Comparison of ENCODE assay signal across 15 cellular contexts in genomic region chr4:48899950-48900349, GRCh38. TPM values are rescaled to one million over a fixed set of nuclear protein-coding genes. Genes with fewer than 3 reads are reported as not detected.
DNase-seq lines count a peak whose midpoint lies in the region; ATAC-seq and TF ChIP-seq lines count a peak whose summit lies in the region.
"Had no signal": no experiment of that assay in that cellular context is flagged by ENCODE, and none has a peak within 500 bp of the region (broad histone marks: within the 10 kb centered on the region; RNA-seq: fewer than 3 reads in every experiment).

No MANE protein-coding gene starts in this region.

- H3K4me3 Mint-ChIP-seq in activated T-helper 17 cell treated with anti-CD3 and anti-CD28 coated beads, Interleukin-2, amount 50 U/mL, for 72 hours = no peak overlapping the region

- no peak overlapping the region for H3K27ac Mint-ChIP-seq in activated T-helper 17 cell treated with anti-CD3 and anti-CD28 coated beads, Interleukin-2, amount 50 U/mL, for 72 hours

- peaks cover 75% of the 10 kb centered on the region for H3K36me3 ChIP-seq in OCI-LY1 (ENCODE audit: insufficient read depth, low read length)
- H3K36me3 ChIP-seq in brain microvascular endothelial cell (replicated peaks) = peaks cover 4% of the 10 kb centered on the region
- H3K36me3 ChIP-seq in osteoblast (ENCODE audit: insufficient read depth, low read length) = peaks cover 9% of the 10 kb centered on the region
- peaks cover 0 to 7% (median 2%) of the 10 kb centered on the region in 4 donors for H3K36me3 ChIP-seq in sigmoid colon

- no peaks in the 10 kb centered on the region for H3K9me3 ChIP-seq in OCI-LY1 (ENCODE audit: low read length)
- H3K9me3 ChIP-seq in osteoblast (ENCODE audit: low read depth, low read length) = no peaks in the 10 kb centered on the region
- H3K9me3 ChIP-seq in sigmoid colon = no peaks in the 10 kb centered on the region

- intact Hi-C loops in sigmoid colon (cut with DNase I) = no loop called here

- in situ Hi-C loops in brain microvascular endothelial cell (cut with HindIII; ENCODE audit: low pct_ligation_motif_present, low sequenced_read_pairs) = no loop called here

- TF ChIP-seq EP300 in sigmoid colon (IDR thresholded peaks at IDR 0.05) = no peak

- peak; percentile 26 for DNase-seq in DMS53 (lab: John Stamatoyannopoulos, UW)
- DNase-seq in DMS53 treated with DMSO at 0.1 percent for 48 hours (lab: John Stamatoyannopoulos, UW; ENCODE audit: unreplicated experiment) = no peak
- peak; percentile 71 for DNase-seq in brain microvascular endothelial cell
- DNase-seq in osteoblast (ENCODE audit: insufficient read length, low spot score, missing footprints) = peak; percentile 38
- no peak for DNase-seq in sigmoid colon
- no peak for DNase-seq in mucosa of gallbladder (ENCODE audit: low spot score)
- DNase-seq: cortex of kidney; DND-41; GOT3; NCI-H526; stimulated activated naive CD4-positive, alpha-beta T cell treated with Interleukin-2 at 50 U/mL for 16 hours had no signal

- H4K20me1 ChIP-seq in OCI-LY1 (ENCODE audit: insufficient read depth, low read length) (no peaks in the 10 kb centered on the region), osteoblast (ENCODE audit: insufficient read depth, low read length) (peaks cover 2% of the 10 kb centered on the region)

- H3K9ac ChIP-seq in OCI-LY1 (ENCODE audit: low read length) = peak overlapping the region; percentile 38; the same call in 1 of the 2 replicates
- H3K9ac ChIP-seq: KMS-11 had no signal

- H3K27me3 ChIP-seq in OCI-LY1 (ENCODE audit: insufficient read depth, low read length) = no peaks in the 10 kb centered on the region
- no peaks in the 10 kb centered on the region for H3K27me3 ChIP-seq in brain microvascular endothelial cell (replicated peaks)
- H3K27me3 ChIP-seq in osteoblast (ENCODE audit: insufficient read depth, low read length) = no peaks in the 10 kb centered on the region
- no peaks in the 10 kb centered on the region for H3K27me3 ChIP-seq in sigmoid colon

- H3K36me3 Mint-ChIP-seq in activated T-helper 17 cell treated with anti-CD3 and anti-CD28 coated beads, Interleukin-2, amount 50 U/mL, for 72 hours (ENCODE audit: low read depth) = peaks cover 85% of the 10 kb centered on the region

- no peak for ATAC-seq in activated T-helper 17 cell treated with anti-CD3 and anti-CD28 coated beads, Interleukin-2, amount 50 U/mL, for 72 hours (replicated peaks)

- H3K27ac ChIP-seq in OCI-LY1 (ENCODE audit: low read depth, low read length, poor library complexity, severe bottlenecking) = peak overlapping the region; percentile 48
- peak overlapping the region; percentile 65 for H3K27ac ChIP-seq in brain microvascular endothelial cell
- H3K27ac ChIP-seq in osteoblast (ENCODE audit: low read depth, low read length) = peak overlapping the region; percentile 62
- H3K27ac ChIP-seq in sigmoid colon = no peak overlapping the region
- H3K27ac ChIP-seq: 22Rv1, KMS-11 had no signal

- peaks cover 18% of the 10 kb centered on the region for H3K4me1 Mint-ChIP-seq in activated T-helper 17 cell treated with anti-CD3 and anti-CD28 coated beads, Interleukin-2, amount 50 U/mL, for 72 hours

- no peaks in the 10 kb centered on the region for H3K27me3 Mint-ChIP-seq in activated T-helper 17 cell treated with anti-CD3 and anti-CD28 coated beads, Interleukin-2, amount 50 U/mL, for 72 hours

- H3K4me1 ChIP-seq in OCI-LY1 (ENCODE audit: insufficient read depth, low read length, severe bottlenecking) (peaks cover 21% of the 10 kb centered on the region), osteoblast (ENCODE audit: insufficient read depth, low read length) (peaks cover 34% of the 10 kb centered on the region), sigmoid colon (no peaks in the 10 kb centered on the region)

- no peak for TF ChIP-seq POLR2A in sigmoid colon (IDR thresholded peaks at IDR 0.05)

- H3K4me3 ChIP-seq in OCI-LY1 (ENCODE audit: low read depth, low read length, poor library complexity, severe bottlenecking) (peak overlapping the region; percentile 30), brain microvascular endothelial cell (ENCODE audit: low read depth, low read length) (no peak overlapping the region), osteoblast (ENCODE audit: insufficient read depth, low read length) (no peak overlapping the region), sigmoid colon (no peak overlapping the region)

- WGBS in sigmoid colon, 2 donors = 79 to 93% methylated on average over 4 of the region's 4 CpGs

- TF ChIP-seq CTCF in OCI-LY1 (IDR thresholded peaks at IDR 0.05; ENCODE audit: low read length) = no peak
- TF ChIP-seq CTCF in brain microvascular endothelial cell (IDR thresholded peaks at IDR 0.05; ENCODE audit: low read depth, low read length, missing control alignments) = no peak
- TF ChIP-seq CTCF in osteoblast (IDR thresholded peaks at IDR 0.05; ENCODE audit: extremely low read depth, low read depth, low read length) = no peak
- no peak for TF ChIP-seq CTCF in sigmoid colon (IDR thresholded peaks at IDR 0.05)

- H3F3A ChIP-seq in OCI-LY1 (ENCODE audit: insufficient read depth, low read length) = no peaks in the 10 kb centered on the region

- no peaks in the 10 kb centered on the region for H3K9me2 ChIP-seq in OCI-LY1 (ENCODE audit: low read depth, low read length)

- peak overlapping the region; percentile 60 for H3K4me2 ChIP-seq in OCI-LY1 (ENCODE audit: low read length)
- H3K4me2 ChIP-seq in osteoblast (ENCODE audit: insufficient read depth, low read length) = peak overlapping the region; percentile 51
- H3K4me2 ChIP-seq: KMS-11 had no signal

- no peaks in the 10 kb centered on the region for H3K9me3 Mint-ChIP-seq in activated T-helper 17 cell treated with anti-CD3 and anti-CD28 coated beads, Interleukin-2, amount 50 U/mL, for 72 hours

- H3K79me2 ChIP-seq in OCI-LY1 (ENCODE audit: insufficient read depth, low read length) = no peaks in the 10 kb centered on the region
- H3K79me2 ChIP-seq in osteoblast (ENCODE audit: insufficient read depth, low read length) = peaks cover 6% of the 10 kb centered on the region

- H2AFZ ChIP-seq in OCI-LY1 (ENCODE audit: low read length) (no peak overlapping the region), osteoblast (ENCODE audit: low read length) (peak overlapping the region; percentile 2)

RNA-seq across cellular contexts. Expression of gene OCIAD2, which starts 6.6 kb away (rescaled TPM):
- total RNA-seq in osteoblast (7.6 and 8.0 TPM in 2 replicates), sigmoid colon (10 to 100 TPM in 2 of 4 donors, 1 to 10 TPM in 2; 7.1 to 21.8 (median 11.4) TPM), mucosa of gallbladder (115 TPM)
- total RNA-seq in activated T-helper 17 cell treated with anti-CD3 and anti-CD28 coated beads, Interleukin-2, amount 50 U/mL, for 72 hours = 10 to 100 TPM; 41.9 to 71.1 TPM
- polyA plus RNA-seq in sigmoid colon = 100 to 1,000 TPM in 1 of 3 donors, 10 to 100 TPM in 2; 78.9 to 188 (median 91.9) TPM

Comparison
In these comparisons a context has a peak if more than half of its experiments do, and no peak if none do; other contexts are left out.
1. DNase-seq: peak in DMS53 (single experiment), brain microvascular endothelial cell (single experiment) and osteoblast (single experiment); none in DMS53 treated with DMSO at 0.1 percent for 48 hours (single experiment), sigmoid colon (single experiment) and mucosa of gallbladder (single experiment).
2. H3K27ac ChIP-seq: peak in OCI-LY1 (single experiment), brain microvascular endothelial cell (single experiment) and osteoblast (single experiment); none in sigmoid colon (0 of 4).